Comparison of ENCODE assay signal across 13 cellular contexts in genomic region chr5:9388941-9389674, GRCh38.
"Had no signal": no experiment of that assay in that cellular context is flagged by ENCODE, and none has a peak within 500 bp of the region (broad histone marks: within the 10 kb centered on the region; RNA-seq: fewer than 3 reads in every experiment).

No MANE protein-coding gene starts in this region.

- H3K9me3 ChIP-seq: body of pancreas, sigmoid colon had no signal

- H3K27me3 ChIP-seq: body of pancreas, dorsolateral prefrontal cortex, sigmoid colon had no signal

- DNase-seq: activated CD4-positive, alpha-beta T cell treated with anti-CD3 and anti-CD28 coated beads for 36 hours; activated CD4-positive, alpha-beta T cell treated with anti-CD3 and anti-CD28 coated beads, Interleukin-2, amount 50 U/mL, for 48 hours; activated gamma-delta T cell treated with Interleukin-2 at 50 U/mL for 16 hours; body of pancreas; caudate nucleus; dorsolateral prefrontal cortex; hypothalamus; left ventricle myocardium superior; nucleus accumbens; sigmoid colon; stimulated activated naive CD4-positive, alpha-beta T cell had no signal

- ATAC-seq: activated CD4-positive, alpha-beta T cell treated with anti-CD3 and anti-CD28 coated beads for 36 hours; body of pancreas; left ventricle myocardium superior; natural killer cell treated with Interleukin-12 subunit alpha and Interleukin-12 subunit beta and Interleukin-15 and Interleukin-18, amount 100 ng/mL, for 72 hours; WTC11 had no signal

- H3K27ac ChIP-seq: body of pancreas, dorsolateral prefrontal cortex, sigmoid colon had no signal

- H3K36me3 ChIP-seq: sigmoid colon had no signal

- H3K4me1 ChIP-seq: sigmoid colon had no signal

- H3K4me3 ChIP-seq: body of pancreas, dorsolateral prefrontal cortex, sigmoid colon had no signal
